In genomic region chr14:104723651-104724406, GRCh38 we compare ENCODE assay signal across 1 cellular context.
A peak's percentile ranks its signal among the peaks of the same experiment; 100 is the strongest.
TF ChIP-seq lines count a peak whose summit lies in the region.

ADSS1 (plus strand) TSS chr14:104724229; CDS start chr14:104724271, 42 bp downstream.

TF ChIP-seq in HEK293, 187 proteins besides CTCF, POLR2A, EP300 and RAD21 (continued from another document and continues in another):
- TF ChIP-seq ZNF26 (tag by site-specific recombination; IDR thresholded peaks at IDR 0.05) (no peak), KLF10 (tag by site-specific recombination; IDR thresholded peaks at IDR 0.05) (peak; percentile 76), ZNF677 (tag by site-specific recombination; IDR thresholded peaks at IDR 0.05) (no peak), REPIN1 (tag by site-specific recombination; IDR thresholded peaks at IDR 0.05; ENCODE audit: low read depth) (peak; percentile 39; the same call in 1 of the 2 replicates), ZNF501 (tag by site-specific recombination; IDR thresholded peaks at IDR 0.05) (0 out of 2 replicates have a peak, but pooled peaks have one; percentile 57), BCL11B (tag by site-specific recombination; IDR thresholded peaks at IDR 0.05; ENCODE audit: low read depth) (peak; percentile 88), ZNF391 (tag by site-specific recombination; IDR thresholded peaks at IDR 0.05; ENCODE audit: borderline replicate concordance, low read depth) (peak; percentile 58; the same call in 1 of the 2 replicates), ZNF610 (tag by site-specific recombination; IDR thresholded peaks at IDR 0.05; ENCODE audit: borderline replicate concordance) (0 out of 2 replicates have a peak, but pooled peaks have one; percentile 38), OSR2 (tag by site-specific recombination; IDR thresholded peaks at IDR 0.05) (no peak), ZBTB17 (tag by site-specific recombination; IDR thresholded peaks at IDR 0.05) (peak; percentile 65; the same call in 1 of the 2 replicates), KLF17 (tag by site-specific recombination; IDR thresholded peaks at IDR 0.05) (peak; percentile 52), ZNF76 (tag by site-specific recombination; IDR thresholded peaks at IDR 0.05; ENCODE audit: borderline replicate concordance, low read depth) (0 out of 2 replicates have a peak, but pooled peaks have one; percentile 28), ZNF530 (tag by site-specific recombination; IDR thresholded peaks at IDR 0.05; ENCODE audit: low read depth) (no peak), KLF16 (tag by site-specific recombination; IDR thresholded peaks at IDR 0.05) (peak; percentile 75), SP3 (tag by site-specific recombination; IDR thresholded peaks at IDR 0.05) (peak; percentile 74), PATZ1 (tag by site-specific recombination; IDR thresholded peaks at IDR 0.05) (peak; percentile 90), ZNF629 (tag by site-specific recombination; IDR thresholded peaks at IDR 0.05) (0 out of 2 replicates have a peak, but pooled peaks have one; percentile 48), BCL11A (tag by site-specific recombination; IDR thresholded peaks at IDR 0.05; ENCODE audit: low read depth) (peak; percentile 83), ZNF768 (tag by site-specific recombination; IDR thresholded peaks at IDR 0.05) (no peak), ZFHX2 (tag by site-specific recombination; conservative IDR thresholded peaks at IDR 0.05) (0 out of 2 replicates have a peak, but pooled peaks have one; percentile 15), ZBTB7A (tag by site-specific recombination; IDR thresholded peaks at IDR 0.05; ENCODE audit: low read depth) (peak; percentile 97), PRDM2 (tag by site-specific recombination; IDR thresholded peaks at IDR 0.05; ENCODE audit: borderline replicate concordance) (no peak), ZNF548 (tag by site-specific recombination; IDR thresholded peaks at IDR 0.05) (no peak), ZNF398 (tag by site-specific recombination; IDR thresholded peaks at IDR 0.05) (peak; percentile 21; the same call in 1 of the 2 replicates), ZBTB44 (tag by site-specific recombination; IDR thresholded peaks at IDR 0.05) (no peak), ZFP69B (tag by site-specific recombination; IDR thresholded peaks at IDR 0.05) (no peak), KLF9 (tag by site-specific recombination; IDR thresholded peaks at IDR 0.05; ENCODE audit: low read depth) (peak; percentile 84), GLIS2 (tag by site-specific recombination; IDR thresholded peaks at IDR 0.05) (peak; percentile 96), ZBTB1 (tag by site-specific recombination; IDR thresholded peaks at IDR 0.05) (0 out of 2 replicates have a peak, but pooled peaks have one; percentile 71), ZBTB10 (tag by site-specific recombination; IDR thresholded peaks at IDR 0.05) (peak; percentile 100), INSM2 (tag by site-specific recombination; IDR thresholded peaks at IDR 0.05) (peak; percentile 51; the same call in 1 of the 2 replicates), ZNF660 (tag by site-specific recombination; IDR thresholded peaks at IDR 0.05) (0 out of 2 replicates have a peak, but pooled peaks have one; percentile 22), AEBP2 (tag by site-specific recombination; IDR thresholded peaks at IDR 0.05; ENCODE audit: borderline replicate concordance) (0 out of 2 replicates have a peak, but pooled peaks have one; percentile 6), KLF1 (tag by site-specific recombination; IDR thresholded peaks at IDR 0.05) (peak; percentile 25; the same call in 1 of the 2 replicates)
